ENCODE assay signal across 27 cellular contexts in the genomic region with DNA sequence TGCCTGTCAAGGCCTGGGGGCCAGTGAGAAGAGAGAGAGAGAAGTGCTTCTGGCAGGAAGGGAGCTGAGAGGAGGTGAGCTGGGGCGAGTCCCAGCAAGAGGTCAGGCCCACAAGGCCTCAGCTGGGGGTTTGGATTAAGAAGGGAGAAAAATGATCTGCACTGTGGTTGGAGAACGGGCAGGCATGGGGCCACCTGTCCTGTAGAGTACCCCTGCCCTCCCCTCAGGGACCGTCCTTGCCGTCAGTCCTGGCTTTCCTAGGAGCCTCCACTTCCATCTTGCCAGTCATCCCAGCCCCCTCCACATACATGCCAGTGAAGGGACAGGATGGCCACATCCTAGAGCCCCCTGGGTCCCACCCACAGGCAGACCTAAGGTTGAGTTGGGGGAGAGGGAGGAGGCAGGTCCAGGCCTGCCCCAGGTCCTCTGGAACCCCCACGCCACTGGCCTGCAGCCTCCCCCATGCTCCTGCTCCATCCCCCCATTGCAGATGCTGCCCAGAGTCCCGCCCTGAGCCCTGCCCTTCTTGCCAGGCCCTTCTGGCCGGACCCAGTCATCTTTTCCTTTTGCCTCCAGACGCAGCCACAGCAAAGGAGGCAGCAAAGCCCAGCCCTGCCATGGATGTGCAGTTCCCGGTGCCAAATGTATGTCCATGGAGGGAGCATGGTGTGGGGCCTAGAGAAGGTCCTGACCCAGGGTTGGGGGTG. TPM values are rescaled to one million over a fixed set of nuclear protein-coding genes. Genes with fewer than 3 reads are reported as not detected.
DNase-seq lines count a peak whose midpoint lies in the region; TF ChIP-seq lines count a peak whose summit lies in the region.
"Had no signal": no experiment of that assay in that cellular context is flagged by ENCODE, and none has a peak within 500 bp of the region (broad histone marks: within the 10 kb centered on the region; RNA-seq: fewer than 3 reads in every experiment).

No MANE protein-coding gene starts in this region.

- DNase-seq in A673 (ENCODE audit: low spot score): no peak
- peak; percentile 30 for DNase-seq in AG20443 (ENCODE audit: low spot score)
- DNase-seq in WERI-Rb-1: peak; percentile 44
- DNase-seq in islet precursor cell: peak; percentile 60
- DNase-seq in tibial artery: no peak
- no peak for DNase-seq in NCI-H82 (lab: John Stamatoyannopoulos, UW)
- DNase-seq in T1000 (lab: John Stamatoyannopoulos, UW): no peak
- DNase-seq: activated CD4-positive, alpha-beta T cell treated with anti-CD3 and anti-CD28 coated beads for 48 hours; AML-193; brain microvascular endothelial cell; effector CD8-positive, alpha-beta T cell; erythroblast; foreskin fibroblast; kidney glomerular epithelial cell; NCI-H146; NCI-H446; sigmoid colon; stimulated activated CD4-positive, alpha-beta T cell treated with anti-CD3 and anti-CD28 coated beads, Interleukin-4, amount 100 ng/mL, for 24 hours had no signal

- H3K36me3 ChIP-seq in A673 (ENCODE audit: insufficient read depth, low read length, poor library complexity, severe bottlenecking) (peaks cover 54% of the 10 kb centered on the region), WERI-Rb-1 (peaks cover 48% of the 10 kb centered on the region), tibial artery (peaks cover 4 to 85% (median 37%) of the 10 kb centered on the region in 3 donors)

- no TSS peak for BruUV-seq in A673 (replicated peaks; lab: Mats Ljungman, UMichigan)

- POLR2A ChIA-PET in A673 (lab: Charles Lee; ENCODE audit: low non-redundant PET): no interaction called here

- TF ChIP-seq CTCF in A673 (conservative IDR thresholded peaks at IDR 0.05; ENCODE audit: low read depth, low read length) (no peak), WERI-Rb-1 (IDR thresholded peaks at IDR 0.05; ENCODE audit: low read depth, low read length) (no peak), tibial artery (IDR thresholded peaks at IDR 0.05) (no peak)

- H3K27me3 ChIP-seq in A673 (replicated peaks; ENCODE audit: insufficient read depth, low read depth, low read length, poor library complexity): no peaks in the 10 kb centered on the region
- no peaks in the 10 kb centered on the region for H3K27me3 ChIP-seq in WERI-Rb-1 (ENCODE audit: insufficient read depth, low read depth, severe bottlenecking)
- no peaks in the 10 kb centered on the region for H3K27me3 ChIP-seq in tibial artery
- H3K27me3 ChIP-seq: brain microvascular endothelial cell, heart left ventricle, neutrophil, sigmoid colon, suprapubic skin had no signal

- intact Hi-C loops in A673 (cut with micrococcal nuclease; ENCODE audit: unreplicated experiment): loop anchor here (5.0 to 10.0 kb wide), 4 partner anchors 93 to 248 kb away; a partner anchor contains a TSS
- intact Hi-C loops in tibial artery (cut with DNase I; ENCODE audit: low total_unique reads): loop anchor here (5.0 to 10.0 kb wide), 2 partner anchors 108 to 240 kb away; no protein-coding TSS in a partner anchor

- H3K9me3 ChIP-seq in A673 (ENCODE audit: low read depth, low read length, poor library complexity, severe bottlenecking): no peaks in the 10 kb centered on the region
- H3K9me3 ChIP-seq in WERI-Rb-1 (ENCODE audit: severe bottlenecking): no peaks in the 10 kb centered on the region
- H3K9me3 ChIP-seq in tibial artery: no peaks in the 10 kb centered on the region
- H3K9me3 ChIP-seq: heart left ventricle, neutrophil, sigmoid colon, suprapubic skin had no signal

- peak overlapping the region; percentile 23 for H3K27ac ChIP-seq in A673 (ENCODE audit: low read depth, low read length, poor library complexity, severe bottlenecking)
- peak overlapping the region; percentile 52 for H3K27ac ChIP-seq in WERI-Rb-1
- no peak overlapping the region for H3K27ac ChIP-seq in tibial artery
- H3K27ac ChIP-seq: brain microvascular endothelial cell, heart left ventricle, HL-60, neutrophil, sigmoid colon, suprapubic skin had no signal

- H3K4me1 ChIP-seq in A673 (ENCODE audit: insufficient read depth, low read length, poor library complexity, severe bottlenecking) (peaks cover 28% of the 10 kb centered on the region), tibial artery (peaks cover 0 to 6% (median 0%) of the 10 kb centered on the region in 4 donors)

- CTCF ChIA-PET in A673 (lab: Charles Lee): no interaction called here

- H3K4me3 ChIP-seq in A673 (ENCODE audit: low read depth, low read length, poor library complexity, severe bottlenecking) (no peak overlapping the region), WERI-Rb-1 (ENCODE audit: low read depth, low read length) (no peak overlapping the region), tibial artery (no peak overlapping the region)
- H3K4me3 ChIP-seq: GM23338, heart left ventricle, sigmoid colon, suprapubic skin had no signal

RNA-seq across cellular contexts. Expression of a gene that starts 18.9 kb away (rescaled TPM):
- total RNA-seq in A673 (2021): 55.7 and 58.5 TPM in 2 replicates

RNA-seq across cellular contexts. Expression of a gene that starts 47.8 kb away (rescaled TPM):
- total RNA-seq in A673 (2021): 198 and 201 TPM in 2 replicates

RNA-seq across cellular contexts. Expression of a gene that starts 59.9 kb away (rescaled TPM):
- not detected in 2 replicates for total RNA-seq in A673 (2021)
- total RNA-seq: activated T-helper 17 cell treated with anti-CD3 and anti-CD28 coated beads, Interleukin-2, amount 50 U/mL, for 72 hours; CD8-positive, alpha-beta memory T cell; GM23338; LHCN-M2; sigmoid colon; suprapubic skin; urinary bladder had no signal

Comparison
In these comparisons a context has a peak if more than half of its experiments do, and no peak if none do; other contexts are left out.
1. DNase-seq: peak in AG20443 (single experiment), WERI-Rb-1 (single experiment) and islet precursor cell (single experiment); none in A673 (single experiment), tibial artery (0 of 2), NCI-H82 (single experiment) and T1000 (single experiment).
2. H3K27ac ChIP-seq: peak in A673 (single experiment) and WERI-Rb-1 (single experiment); none in tibial artery (0 of 2).